8 cellular contexts compared by ENCODE assay signal in genomic region chr2:174337337-174338154, GRCh38. TPM values are rescaled to one million over a fixed set of nuclear protein-coding genes. Genes with fewer than 3 reads are reported as not detected.
DNase-seq lines count a peak whose midpoint lies in the region; ATAC-seq and TF ChIP-seq lines count a peak whose summit lies in the region.

No MANE protein-coding gene starts in this region.

- DNase-seq in NCI-H1417 (lab: John Stamatoyannopoulos, UW) (peak; percentile 30 to 47 (median 31)), NCI-H1417 treated with DMSO at 0.1 percent for 48 hours (lab: John Stamatoyannopoulos, UW) (no peak), WTC11 (ENCODE audit: low spot score) (peak; percentile 54), germinal center (ENCODE audit: low spot score) (peak; percentile 46), AG08395 (ENCODE audit: low spot score) (no peak)
- peak in 1 of 2 donors; percentile 71 for DNase-seq in stimulated activated effector memory CD8-positive, alpha-beta T cell treated with anti-CD3 and anti-CD28 coated beads, Interleukin-12 subunit alpha, Interleukin-12 subunit beta, amount 100 ng/mL, for 72 hours (ENCODE audit: low spot score in 2 of 2)

- H3K27me3 Mint-ChIP-seq in WTC11 (ENCODE audit: low read depth), result peaks cover 97% of the 10 kb centered on the region

- H3K36me3 Mint-ChIP-seq in WTC11, result no peaks in the 10 kb centered on the region
- H3K36me3 Mint-ChIP-seq in stimulated activated effector memory CD8-positive, alpha-beta T cell treated with anti-CD3 and anti-CD28 coated beads, Interleukin-12 subunit alpha, Interleukin-12 subunit beta, amount 100 ng/mL, for 72 hours, result peaks cover 22% of the 10 kb centered on the region

- CTCF ChIA-PET in WTC11 (lab: Charles Lee), result interaction anchor here (0.9 to 1.8 kb wide), 5 partner anchors 9 to 191 kb away, joined by 3 to 7 read pairs (median 4); no protein-coding TSS in a partner anchor

- H3K27ac Mint-ChIP-seq in WTC11, result no peak overlapping the region
- no peak overlapping the region for H3K27ac Mint-ChIP-seq in stimulated activated effector memory CD8-positive, alpha-beta T cell treated with anti-CD3 and anti-CD28 coated beads, Interleukin-12 subunit alpha, Interleukin-12 subunit beta, amount 100 ng/mL, for 72 hours

- peak overlapping the region; percentile 74 for H3K4me3 Mint-ChIP-seq in WTC11
- peak overlapping the region; percentile 72 for H3K4me3 Mint-ChIP-seq in stimulated activated effector memory CD8-positive, alpha-beta T cell treated with anti-CD3 and anti-CD28 coated beads, Interleukin-12 subunit alpha, Interleukin-12 subunit beta, amount 100 ng/mL, for 72 hours

- TF ChIP-seq CTCF in WTC11 (IDR thresholded peaks at IDR 0.05), result no peak

- ATAC-seq in HG02588 (IDR thresholded peaks at IDR 0.05; ENCODE audit: unreplicated experiment) (peak; percentile 7), WTC11 (peak; percentile 2), GM21360 (IDR thresholded peaks at IDR 0.05; ENCODE audit: unreplicated experiment) (no peak)
- ATAC-seq in stimulated activated effector memory CD8-positive, alpha-beta T cell treated with anti-CD3 and anti-CD28 coated beads, Interleukin-12 subunit alpha, Interleukin-12 subunit beta, amount 100 ng/mL, for 72 hours, result peak; percentile 43

- peaks cover 57% of the 10 kb centered on the region for H3K4me1 Mint-ChIP-seq in WTC11
- H3K4me1 Mint-ChIP-seq in stimulated activated effector memory CD8-positive, alpha-beta T cell treated with anti-CD3 and anti-CD28 coated beads, Interleukin-12 subunit alpha, Interleukin-12 subunit beta, amount 100 ng/mL, for 72 hours, result peaks cover 48% of the 10 kb centered on the region

- POLR2A ChIA-PET in WTC11 (lab: Charles Lee), result interaction anchor here (1.0 to 2.0 kb wide), 2 partner anchors 9 to 831 kb away, joined by 3 to 4 read pairs; no protein-coding TSS in a partner anchor

- H3K9me3 Mint-ChIP-seq in WTC11, result no peaks in the 10 kb centered on the region
- no peaks in the 10 kb centered on the region for H3K9me3 Mint-ChIP-seq in stimulated activated effector memory CD8-positive, alpha-beta T cell treated with anti-CD3 and anti-CD28 coated beads, Interleukin-12 subunit alpha, Interleukin-12 subunit beta, amount 100 ng/mL, for 72 hours

TF ChIP-seq in WTC11, 78 proteins besides CTCF, POLR2A, EP300 and RAD21:
- TF ChIP-seq SMAD3 (CRISPR knock-in tag; IDR thresholded peaks at IDR 0.05; ENCODE audit: borderline replicate concordance) (no peak), GABPB1 (CRISPR knock-in tag; IDR thresholded peaks at IDR 0.05) (no peak)

RNA-seq across cellular contexts. Expression of gene SP9, which starts 2.8 kb away (rescaled TPM):
- total RNA-seq in WTC11 (2021), result 0.07 to 0.21 TPM in 2 of 3 replicates, not detected in the other

RNA-seq across cellular contexts. Expression of gene SCRN3, which starts 58.0 kb away (rescaled TPM):
- 8.0 to 13.0 TPM (median 11.3 TPM) in 3 replicates for total RNA-seq in WTC11 (2021)

Comparison
In these comparisons a context has a peak if more than half of its experiments do, and no peak if none do; other contexts are left out.
1. DNase-seq: peak in NCI-H1417 (3 of 3), WTC11 (single experiment) and germinal center (single experiment); none in NCI-H1417 treated with DMSO at 0.1 percent for 48 hours (single experiment) and AG08395 (single experiment).